Comparison of ENCODE assay signal across 27 cellular contexts in genomic region chr4:183149968-183150539, GRCh38.
"Had no signal": no experiment of that assay in that cellular context is flagged by ENCODE, and none has a peak within 500 bp of the region (broad histone marks: within the 10 kb centered on the region; RNA-seq: fewer than 3 reads in every experiment).

No MANE protein-coding gene starts in this region.

- ATAC-seq: naive thymus-derived CD8-positive, alpha-beta T cell; natural killer cell treated with Interleukin-12 subunit alpha and Interleukin-12 subunit beta and Interleukin-15 and Interleukin-18, amount 100 ng/mL, for 72 hours; pancreas; psoas muscle; right cardiac atrium; sciatic nerve; stimulated activated effector memory CD8-positive, alpha-beta T cell treated with anti-CD3 and anti-CD28 coated beads, Interleukin-12 subunit alpha, Interleukin-12 subunit beta, amount 100 ng/mL, for 72 hours; stimulated activated naive B cell treated with anti-CD40 and anti-IgM and Interleukin-4, amounts not matched to agents 10 μg/mL and 1 μg/mL and 100 μg/mL, for 72 hours; upper lobe of right lung had no signal

- H3K27me3 ChIP-seq: neutrophil, pancreas, stomach, thyroid gland, tibial nerve, upper lobe of right lung, uterus had no signal

- H3K9me3 ChIP-seq: neutrophil, pancreas, psoas muscle, stomach, thoracic aorta, thyroid gland, tibial nerve, upper lobe of right lung, uterus had no signal

- H3K27ac ChIP-seq: neutrophil, pancreas, psoas muscle, skin epidermis, stomach, thoracic aorta, thyroid gland, tibial nerve, upper lobe of right lung, uterus had no signal

- H3K4me3 Mint-ChIP-seq: naive B cell; naive thymus-derived CD8-positive, alpha-beta T cell; natural killer cell treated with Interleukin-12 subunit alpha and Interleukin-12 subunit beta and Interleukin-15 and Interleukin-18, amount 100 ng/mL, for 72 hours; nephron progenitor cell; neural crest cell; stimulated activated effector memory CD8-positive, alpha-beta T cell treated with anti-CD3 and anti-CD28 coated beads, Interleukin-12 subunit alpha, Interleukin-12 subunit beta, amount 100 ng/mL, for 72 hours; stimulated activated naive B cell treated with anti-CD40 and anti-IgM and Interleukin-4, amounts not matched to agents 10 μg/mL and 1 μg/mL and 100 μg/mL, for 72 hours; stimulated activated naive CD8-positive, alpha-beta T cell treated with anti-CD3 and anti-CD28 coated beads, Interleukin-15, Interleukin-2, amounts not matched to agents 100 ng/mL and 50 ng/mL, for 24 hours; type B pancreatic cell had no signal

- H3K9me3 Mint-ChIP-seq: naive B cell; naive thymus-derived CD8-positive, alpha-beta T cell; natural killer cell treated with Interleukin-12 subunit alpha and Interleukin-12 subunit beta and Interleukin-15 and Interleukin-18, amount 100 ng/mL, for 72 hours; neural crest cell; stimulated activated effector memory CD8-positive, alpha-beta T cell treated with anti-CD3 and anti-CD28 coated beads, Interleukin-12 subunit alpha, Interleukin-12 subunit beta, amount 100 ng/mL, for 72 hours; stimulated activated naive B cell treated with anti-CD40 and anti-IgM and Interleukin-4, amounts not matched to agents 10 μg/mL and 1 μg/mL and 100 μg/mL, for 72 hours; stimulated activated naive CD8-positive, alpha-beta T cell treated with anti-CD3 and anti-CD28 coated beads, Interleukin-15, Interleukin-2, amounts not matched to agents 100 ng/mL and 50 ng/mL, for 24 hours; type B pancreatic cell had no signal

- H3K36me3 Mint-ChIP-seq: naive B cell; naive thymus-derived CD8-positive, alpha-beta T cell; natural killer cell treated with Interleukin-12 subunit alpha and Interleukin-12 subunit beta and Interleukin-15 and Interleukin-18, amount 100 ng/mL, for 72 hours; stimulated activated effector memory CD8-positive, alpha-beta T cell treated with anti-CD3 and anti-CD28 coated beads, Interleukin-12 subunit alpha, Interleukin-12 subunit beta, amount 100 ng/mL, for 72 hours; stimulated activated naive B cell treated with anti-CD40 and anti-IgM and Interleukin-4, amounts not matched to agents 10 μg/mL and 1 μg/mL and 100 μg/mL, for 72 hours had no signal

- FAIRE-seq: pancreas had no signal

- H3K27ac Mint-ChIP-seq: naive B cell; naive thymus-derived CD8-positive, alpha-beta T cell; natural killer cell treated with Interleukin-12 subunit alpha and Interleukin-12 subunit beta and Interleukin-15 and Interleukin-18, amount 100 ng/mL, for 72 hours; nephron progenitor cell; stimulated activated effector memory CD8-positive, alpha-beta T cell treated with anti-CD3 and anti-CD28 coated beads, Interleukin-12 subunit alpha, Interleukin-12 subunit beta, amount 100 ng/mL, for 72 hours; stimulated activated naive B cell treated with anti-CD40 and anti-IgM and Interleukin-4, amounts not matched to agents 10 μg/mL and 1 μg/mL and 100 μg/mL, for 72 hours; stimulated activated naive CD8-positive, alpha-beta T cell treated with anti-CD3 and anti-CD28 coated beads, Interleukin-15, Interleukin-2, amounts not matched to agents 100 ng/mL and 50 ng/mL, for 24 hours; type B pancreatic cell had no signal

- H3K27me3 Mint-ChIP-seq: stimulated activated naive B cell treated with anti-CD40 and anti-IgM and Interleukin-4, amounts not matched to agents 10 μg/mL and 1 μg/mL and 100 μg/mL, for 72 hours; stimulated activated naive CD8-positive, alpha-beta T cell treated with anti-CD3 and anti-CD28 coated beads, Interleukin-15, Interleukin-2, amounts not matched to agents 100 ng/mL and 50 ng/mL, for 24 hours; type B pancreatic cell had no signal

- H3K4me3 ChIP-seq: pancreas, psoas muscle, skin epidermis, stomach, thoracic aorta, thyroid gland, tibial nerve, upper lobe of right lung, uterus had no signal

- H3K4me1 Mint-ChIP-seq: naive B cell; stimulated activated effector memory CD8-positive, alpha-beta T cell treated with anti-CD3 and anti-CD28 coated beads, Interleukin-12 subunit alpha, Interleukin-12 subunit beta, amount 100 ng/mL, for 72 hours; stimulated activated naive B cell treated with anti-CD40 and anti-IgM and Interleukin-4, amounts not matched to agents 10 μg/mL and 1 μg/mL and 100 μg/mL, for 72 hours had no signal

- H3K36me3 ChIP-seq: neutrophil, pancreas, stomach, thoracic aorta, thyroid gland, tibial nerve, upper lobe of right lung, uterus had no signal

- DNase-seq: naive B cell; naive thymus-derived CD8-positive, alpha-beta T cell; nephron progenitor cell; nucleus accumbens; pancreas; psoas muscle; right cardiac atrium; stimulated activated CD4-positive, alpha-beta T cell treated with anti-CD3 and anti-CD28 coated beads, Interleukin-15, amount 100 ng/mL, for 24 hours; stimulated activated CD4-positive, alpha-beta T cell treated with anti-CD3 and anti-CD28 coated beads, Interleukin-2, amount 100 ng/mL, for 24 hours; stimulated activated CD4-positive, alpha-beta T cell treated with anti-CD3 and anti-CD28 coated beads, Interleukin-2, amount 100 ng/mL, for 48 hours; stimulated activated CD4-positive, alpha-beta T cell treated with anti-CD3 and anti-CD28 coated beads, Interleukin-4, amount 100 ng/mL, for 24 hours; stimulated activated naive B cell treated with anti-CD40 and anti-IgM and Interleukin-4, amounts not matched to agents 10 μg/mL and 1 μg/mL and 100 μg/mL, for 72 hours; stimulated activated naive CD4-positive, alpha-beta T cell treated with Interleukin-2 at 50 U/mL for 16 hours; stomach; thyroid gland; upper lobe of right lung; uterus had no signal
